8 cellular contexts compared by ENCODE assay signal in the genomic region with DNA sequence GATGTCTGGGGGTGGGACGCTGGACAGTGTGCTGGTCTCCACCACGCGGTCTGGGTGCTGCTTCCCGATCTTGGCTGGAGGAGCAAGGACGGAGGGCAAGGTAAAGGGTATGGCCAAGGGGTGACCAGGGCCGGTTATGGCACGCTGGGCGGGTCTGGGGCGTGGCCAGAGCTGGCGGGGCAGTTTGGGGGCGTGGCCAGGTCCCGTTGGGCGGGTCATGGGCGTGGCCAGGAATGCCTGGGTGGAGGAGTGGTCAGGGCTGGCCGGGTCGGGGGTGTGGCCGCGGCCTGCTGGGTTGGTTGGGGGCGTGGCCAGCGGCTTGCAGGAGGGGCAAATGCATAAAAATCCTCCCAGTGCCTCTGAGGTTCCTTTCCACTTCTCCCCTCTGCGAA. TPM values are rescaled to one million over a fixed set of nuclear protein-coding genes. Genes with fewer than 3 reads are reported as not detected.
DNase-seq lines count a peak whose midpoint lies in the region; ATAC-seq and TF ChIP-seq lines count a peak whose summit lies in the region.

No MANE protein-coding gene starts in this region.

- no peaks in the 10 kb centered on the region for H3K27me3 Mint-ChIP-seq in activated B cell treated with CpG ODN at 0.5 μM for 24 hours

- H3K9me3 Mint-ChIP-seq in activated B cell treated with CpG ODN at 0.5 μM for 24 hours = no peaks in the 10 kb centered on the region

- H3K27me3 ChIP-seq in sigmoid colon = no peaks in the 10 kb centered on the region

- intact Hi-C loops in activated B cell treated with CpG ODN at 0.5 μM for 24 hours (cut with micrococcal nuclease) (no loop called here), cardiac septum (cut with DNase I) (no loop called here), sigmoid colon (cut with DNase I) (no loop called here)

- 48 to 70% methylated on average over 21 of the region's 21 CpGs for WGBS in sigmoid colon, 2 donors

- TF ChIP-seq CTCF in activated B cell treated with CpG ODN at 0.5 μM for 24 hours (IDR thresholded peaks at IDR 0.05) = no peak
- no peak for TF ChIP-seq CTCF in sigmoid colon (IDR thresholded peaks at IDR 0.05)

- H3K4me1 Mint-ChIP-seq in activated B cell treated with CpG ODN at 0.5 μM for 24 hours = peaks cover 5% of the 10 kb centered on the region

- POLR2A ChIA-PET in HEK293T (lab: Yijun Ruan, JAX) (interaction anchor here (0.8 to 1.2 kb wide), 3 partner anchors 19 to 146 kb away, joined by 3 to 4 read pairs (median 3); a partner anchor contains a TSS), activated B cell treated with CpG ODN at 0.5 μM for 24 hours (lab: Charles Lee) (interaction anchor here (1.0 to 2.5 kb wide), 3 partner anchors 8 to 41 kb away, joined by 3 to 9 read pairs (median 3); no protein-coding TSS in a partner anchor)

- H3K36me3 ChIP-seq in sigmoid colon = peaks cover 45 to 98% (median 64%) of the 10 kb centered on the region in 4 donors

- H3K27ac Mint-ChIP-seq in activated B cell treated with CpG ODN at 0.5 μM for 24 hours = no peak overlapping the region

- TF ChIP-seq POLR2A in sigmoid colon (IDR thresholded peaks at IDR 0.05) = no peak

- H3K9me3 ChIP-seq in sigmoid colon = no peaks in the 10 kb centered on the region

- DNase-seq in COLO829 (ENCODE audit: low spot score) = peak; percentile 94
- DNase-seq in HEK293T (ENCODE audit: extremely low spot score) = peak; percentile 98
- no peak for DNase-seq in activated B cell treated with CpG ODN at 0.5 μM for 24 hours
- DNase-seq in cardiac septum (ENCODE audit: low spot score) = peak; percentile 89
- peak; percentile 48 for DNase-seq in stimulated activated CD8-positive, alpha-beta memory T cell treated with anti-CD3 and anti-CD28 coated beads, Interleukin-7, amount 100 ng/mL, for 24 hours (ENCODE audit: low read depth)
- DNase-seq in sigmoid colon = no peak
- DNase-seq in SIG-M5 (lab: John Stamatoyannopoulos, UW) = no peak

- no peak overlapping the region for H3K4me3 ChIP-seq in sigmoid colon

- peaks cover 0 to 22% (median 9%) of the 10 kb centered on the region in 4 donors for H3K4me1 ChIP-seq in sigmoid colon

- no peak for TF ChIP-seq EP300 in sigmoid colon (IDR thresholded peaks at IDR 0.05)

- CTCF ChIA-PET in HEK293T (lab: Yijun Ruan, JAX) = interaction anchor here (1.0 to 1.1 kb wide), 2 partner anchors 9 to 91 kb away, joined by 3 to 5 read pairs; no protein-coding TSS in a partner anchor
- CTCF ChIA-PET in activated B cell treated with CpG ODN at 0.5 μM for 24 hours (lab: Charles Lee) = interaction anchor here (2.0 kb wide), 1 partner anchor 9 kb away, joined by 8 read pairs; no protein-coding TSS in a partner anchor

- H3K27ac ChIP-seq in sigmoid colon = peak overlapping the region in 1 of 4 donors; percentile 9

- H3K36me3 Mint-ChIP-seq in activated B cell treated with CpG ODN at 0.5 μM for 24 hours (ENCODE audit: low read depth) = peaks cover 68% of the 10 kb centered on the region

- ATAC-seq in activated B cell treated with CpG ODN at 0.5 μM for 24 hours (ENCODE audit: low read depth) (peak; percentile 81), GM21360 (IDR thresholded peaks at IDR 0.05; ENCODE audit: unreplicated experiment) (no peak)

- H3K4me3 Mint-ChIP-seq in activated B cell treated with CpG ODN at 0.5 μM for 24 hours = no peak overlapping the region

TF ChIP-seq in HEK293T, 16 proteins besides CTCF, POLR2A, EP300 and RAD21:
- TF ChIP-seq SP1 (IDR thresholded peaks at IDR 0.05) (peak; percentile 100), LEF1 (IDR thresholded peaks at IDR 0.05; ENCODE audit: borderline replicate concordance) (no peak), ARNT (IDR thresholded peaks at IDR 0.05) (no peak), SUZ12 (IDR thresholded peaks at IDR 0.05) (no peak)
TF ChIP-seq in HEK293T: peak in this region for 1.

RNA-seq across cellular contexts. Expression of a gene that starts 19.2 kb away (rescaled TPM):
- total RNA-seq in activated B cell treated with CpG ODN at 0.5 μM for 24 hours (213 and 218 TPM in 2 replicates), cardiac septum (243 TPM), sigmoid colon (100 to 1,000 TPM; 269 to 433 (median 371) TPM)
- polyA plus RNA-seq in sigmoid colon = 100 to 1,000 TPM; 311 to 662 (median 643) TPM

RNA-seq across cellular contexts. Expression of a gene that starts 27.8 kb away (rescaled TPM):
- total RNA-seq in activated B cell treated with CpG ODN at 0.5 μM for 24 hours (173 and 184 TPM in 2 replicates), cardiac septum (125 TPM), sigmoid colon (100 to 1,000 TPM in 2 of 4 donors, 10 to 100 TPM in 2; 82.0 to 203 (median 104) TPM)
- 100 to 1,000 TPM; 124 to 175 (median 133) TPM for polyA plus RNA-seq in sigmoid colon

RNA-seq across cellular contexts. Expression of a gene that starts 51.1 kb away (rescaled TPM):
- 111 and 127 TPM in 2 replicates for total RNA-seq in activated B cell treated with CpG ODN at 0.5 μM for 24 hours
- total RNA-seq in cardiac septum = 37.3 TPM
- total RNA-seq in sigmoid colon = 10 to 100 TPM in 3 of 4 donors, 1 to 10 TPM in 1; 6.8 to 91.9 (median 14.7) TPM
- 10 to 100 TPM; 11.4 to 75.0 (median 14.8) TPM for polyA plus RNA-seq in sigmoid colon

RNA-seq across cellular contexts. Expression of a gene that starts 56.0 kb away (rescaled TPM):
- total RNA-seq in activated B cell treated with CpG ODN at 0.5 μM for 24 hours (266 and 312 TPM in 2 replicates), cardiac septum (3.7 TPM), sigmoid colon (10 to 100 TPM; 12.8 to 21.6 (median 18.2) TPM)
- 100 to 1,000 TPM in 1 of 3 donors, 10 to 100 TPM in 2; 38.6 to 103 (median 39.0) TPM for polyA plus RNA-seq in sigmoid colon

Comparison
In these comparisons a context has a peak if more than half of its experiments do, and no peak if none do; other contexts are left out.
1. DNase-seq: peak in COLO829 (single experiment), HEK293T (single experiment), cardiac septum (single experiment) and stimulated activated CD8-positive, alpha-beta memory T cell treated with anti-CD3 and anti-CD28 coated beads, Interleukin-7, amount 100 ng/mL, for 24 hours (single experiment); none in activated B cell treated with CpG ODN at 0.5 μM for 24 hours (single experiment), sigmoid colon (single experiment) and SIG-M5 (single experiment).